12 cellular contexts compared by ENCODE assay signal in the genomic region with DNA sequence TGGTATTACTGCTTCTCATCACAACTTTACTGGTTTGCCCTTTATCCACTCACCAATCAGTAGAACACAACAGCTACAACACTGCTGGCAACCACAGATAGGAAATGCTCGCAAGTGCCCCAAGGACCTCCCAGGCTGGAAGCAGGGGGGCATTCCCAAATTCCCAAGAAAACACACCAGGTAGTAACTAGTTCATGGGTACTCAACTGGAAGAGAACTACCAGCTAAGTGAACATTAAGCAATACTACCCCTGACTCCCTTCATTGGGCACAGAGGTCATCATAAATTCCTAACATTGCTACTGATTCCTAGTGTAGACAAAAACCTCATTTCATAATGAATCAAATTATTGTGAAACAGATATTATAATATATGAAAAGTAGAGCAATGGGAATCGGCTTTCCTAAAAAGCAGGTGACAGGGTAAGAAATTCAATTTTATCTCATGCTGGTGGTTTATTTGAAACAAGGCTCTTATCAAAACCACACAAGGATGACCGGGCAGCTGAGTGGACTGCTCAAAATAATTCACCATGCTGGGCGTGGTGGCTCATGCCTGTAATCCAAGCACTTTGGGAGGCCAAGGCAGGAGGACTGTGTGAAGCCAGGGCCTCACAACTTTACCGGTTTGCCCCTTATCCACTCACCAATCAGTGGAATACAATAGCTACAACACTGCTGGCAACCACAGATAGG.
DNase-seq lines count a peak whose midpoint lies in the region; ATAC-seq, FAIRE-seq and TF ChIP-seq lines count a peak whose summit lies in the region.
"Had no signal": no experiment of that assay in that cellular context is flagged by ENCODE, and none has a peak within 500 bp of the region (broad histone marks: within the 10 kb centered on the region; RNA-seq: fewer than 3 reads in every experiment).

No MANE protein-coding gene starts in this region.

- DNase-seq in epithelial cell of proximal tubule (ENCODE audit: low read depth) (peak; percentile 91), HepG2 (ENCODE audit: low spot score) (no peak), thyroid gland (peak; percentile 81 to 83), NCI-H1105 treated with DMSO at 0.1 percent for 48 hours (lab: John Stamatoyannopoulos, UW) (no peak), EL (no peak), SK-N-DZ (ENCODE audit: low spot score) (no peak)
- DNase-seq: H7, MV-4-11, NCI-H2227 treated with DMSO at 0.1 percent for 48 hours, NCI-H526 had no signal

- WGBS in HepG2 (ENCODE audit: low lambda C conversion rate): 84% methylated on average over 5 of the region's 5 CpGs
- WGBS in thyroid gland, 2 donors: 24 to 32% methylated on average over 5 of the region's 5 CpGs

- 0 out of 2 replicates have a peak, but pooled peaks cover 3% of the 10 kb centered on the region for H3F3A ChIP-seq in Loucy (ENCODE audit: low read depth)

- no peak for ATAC-seq in HepG2

- no peaks in the 10 kb centered on the region for H3K79me2 ChIP-seq in Loucy (ENCODE audit: insufficient read depth, low read length)
- no peaks in the 10 kb centered on the region for H3K79me2 ChIP-seq in HepG2 (ENCODE audit: insufficient read depth, low read length)

- POLR2A ChIA-PET in HepG2 (lab: Yijun Ruan, JAX): interaction anchor here (0.6 to 2.0 kb wide), 4 partner anchors 20 to 99 kb away, joined by 3 to 8 read pairs (median 3); no protein-coding TSS in a partner anchor

- peaks cover 7% of the 10 kb centered on the region; the same call in 1 of the 2 replicates for H3K36me3 ChIP-seq in Loucy (ENCODE audit: insufficient read depth, low read length)
- H3K36me3 ChIP-seq in HepG2 (replicated peaks in 1 of 2; ENCODE audit: control insufficient read depth in 1 of 2, insufficient read depth in 2 of 2, low read length in 2 of 2): peaks cover 22 to 74% of the 10 kb centered on the region in 2 experiments
- peaks cover 17 to 18% of the 10 kb centered on the region in 2 donors for H3K36me3 ChIP-seq in thyroid gland

- H3K4me3 ChIP-seq in Loucy (ENCODE audit: low read length, poor library complexity, severe bottlenecking): no peak overlapping the region
- H3K4me3 ChIP-seq in epithelial cell of proximal tubule (ENCODE audit: low read depth, low read length): no peak overlapping the region
- no peak overlapping the region for H3K4me3 ChIP-seq in HepG2 (replicated peaks in 1 of 3; ENCODE audit: insufficient read depth in 1 of 3, low read depth in 2 of 3, low read length in 3 of 3)
- no peak overlapping the region for H3K4me3 ChIP-seq in thyroid gland (replicated peaks in 1 of 3)
- H3K4me3 ChIP-seq: BLaER1 treated with 17β-estradiol and CSF1 and Interleukin-3, amounts not matched to agents 10 nM and 100 nM had no signal

- H2AFZ ChIP-seq in Loucy (ENCODE audit: low read length) (no peak overlapping the region), HepG2 (ENCODE audit: low read length) (no peak overlapping the region)

- TF ChIP-seq RAD21 in HepG2 (CRISPR knock-in tag; IDR thresholded peaks at IDR 0.05): no peak

- H3K4me2 ChIP-seq in Loucy (ENCODE audit: low read depth, low read length, poor library complexity, severe bottlenecking) (peak overlapping the region; percentile 4), HepG2 (ENCODE audit: low read depth, low read length) (no peak overlapping the region)

- no peaks in the 10 kb centered on the region for H3K9me2 ChIP-seq in Loucy (replicated peaks; ENCODE audit: low read depth, low read length)

- no peaks in the 10 kb centered on the region for H3K27me3 ChIP-seq in Loucy (ENCODE audit: insufficient read depth, low read length, poor library complexity, severe bottlenecking)
- no peaks in the 10 kb centered on the region for H3K27me3 ChIP-seq in HepG2 (ENCODE audit: control insufficient read depth in 1 of 2, insufficient read depth in 2 of 2, low read length in 2 of 2)
- H3K27me3 ChIP-seq in thyroid gland: no peaks in the 10 kb centered on the region
- H3K27me3 ChIP-seq: BLaER1 treated with 17β-estradiol and CSF1 and Interleukin-3, amounts not matched to agents 10 nM and 100 nM had no signal

- H4K20me1 ChIP-seq in Loucy (ENCODE audit: insufficient read depth, low read length, poor library complexity, severe bottlenecking): no peaks in the 10 kb centered on the region
- no peaks in the 10 kb centered on the region for H4K20me1 ChIP-seq in HepG2 (ENCODE audit: insufficient read depth, low read length)

- no peaks in the 10 kb centered on the region for H3K9me3 ChIP-seq in Loucy (ENCODE audit: insufficient read depth, low read depth, low read length)
- no peaks in the 10 kb centered on the region for H3K9me3 ChIP-seq in HepG2 (ENCODE audit: low read length)
- no peaks in the 10 kb centered on the region for H3K9me3 ChIP-seq in thyroid gland

- TF ChIP-seq EP300 in HepG2 (IDR thresholded peaks at IDR 0.05; ENCODE audit: low read depth in 2 of 2, low read length in 2 of 2): no peak
- no peak for TF ChIP-seq EP300 in HepG2 (CRISPR knock-in tag; IDR thresholded peaks at IDR 0.05; ENCODE audit: borderline replicate concordance)

- intact Hi-C loops in HepG2 (cut with micrococcal nuclease; ENCODE audit: unreplicated experiment): no loop called here
- intact Hi-C loops in thyroid gland (cut with DNase I): no loop called here

- TF ChIP-seq POLR2A in HepG2 (IDR thresholded peaks at IDR 0.05; ENCODE audit: insufficient read depth in 1 of 2, low read depth in 2 of 2, low read length in 2 of 2): no peak
- no peak for TF ChIP-seq POLR2A in thyroid gland (IDR thresholded peaks at IDR 0.05)

- no peak for FAIRE-seq in HepG2 (lab: Jason Lieb, UNC)

- no peak overlapping the region for H3K27ac ChIP-seq in HepG2 (ENCODE audit: extremely low read length, insufficient read depth, low read length)
- peak overlapping the region; percentile 81 to 97 (median 90) for H3K27ac ChIP-seq in thyroid gland
- H3K27ac ChIP-seq: BLaER1 treated with 17β-estradiol and CSF1 and Interleukin-3, amounts not matched to agents 10 nM and 100 nM had no signal

- in situ Hi-C loops in HepG2 (cut with HindIII; ENCODE audit: extremely low pct_ligation_motif_present, low pct_unique_long_range_greater_than_20kb): no loop called here

- no TSS peak for BruUV-seq in HepG2 (replicated peaks; lab: Mats Ljungman, UMichigan)

- H3K9ac ChIP-seq in Loucy (ENCODE audit: low read depth, low read length, poor library complexity, severe bottlenecking) (peak overlapping the region; percentile 33), HepG2 (ENCODE audit: insufficient read depth, low read depth, low read length) (no peak overlapping the region)
- H3K9ac ChIP-seq: BLaER1 treated with 17β-estradiol and CSF1 and Interleukin-3, amounts not matched to agents 10 nM and 100 nM had no signal

- H3K4me1 ChIP-seq in Loucy (ENCODE audit: insufficient read depth, low read length, poor library complexity, severe bottlenecking) (peaks cover 38% of the 10 kb centered on the region), HepG2 (ENCODE audit: insufficient read depth, low read length) (peaks cover 66% of the 10 kb centered on the region), thyroid gland (peaks cover 47 to 53% of the 10 kb centered on the region in 2 donors)

- TF ChIP-seq CTCF in Loucy (conservative IDR thresholded peaks at IDR 0.05; ENCODE audit: low read length) (no peak), epithelial cell of proximal tubule (conservative IDR thresholded peaks at IDR 0.05; ENCODE audit: low read depth, low read length) (no peak), HepG2 (CRISPR knock-in tag; IDR thresholded peaks at IDR 0.05) (no peak), thyroid gland (IDR thresholded peaks at IDR 0.05) (no peak)

- CTCF ChIA-PET in HepG2 (lab: Yijun Ruan, JAX; ENCODE audit: low intra/inter-chr PET ratio, low total read pairs): no interaction called here

TF ChIP-seq in HepG2, 621 proteins besides CTCF, POLR2A, EP300 and RAD21:
- peak; percentile 59 for TF ChIP-seq CEBPB (IDR thresholded peaks at IDR 0.05; ENCODE audit: borderline replicate concordance, low read depth, low read length)
- TF ChIP-seq, protein P1, sequence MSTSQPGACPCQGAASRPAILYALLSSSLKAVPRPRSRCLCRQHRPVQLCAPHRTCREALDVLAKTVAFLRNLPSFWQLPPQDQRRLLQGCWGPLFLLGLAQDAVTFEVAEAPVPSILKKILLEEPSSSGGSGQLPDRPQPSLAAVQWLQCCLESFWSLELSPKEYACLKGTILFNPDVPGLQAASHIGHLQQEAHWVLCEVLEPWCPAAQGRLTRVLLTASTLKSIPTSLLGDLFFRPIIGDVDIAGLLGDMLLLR (CRISPR knock-in tag; IDR thresholded peaks at IDR 0.05): no peak
TF ChIP-seq in HepG2: peak in this region for 1.

Comparison
In these comparisons a context has a peak if more than half of its experiments do, and no peak if none do; other contexts are left out.
1. DNase-seq: peak in epithelial cell of proximal tubule (single experiment) and thyroid gland (2 of 2); none in HepG2 (single experiment), NCI-H1105 treated with DMSO at 0.1 percent for 48 hours (single experiment), EL (single experiment) and SK-N-DZ (single experiment).